In genomic region chr6:122033564-122034181, GRCh38 we compare ENCODE assay signal across 9 cellular contexts.
DNase-seq lines count a peak whose midpoint lies in the region; ATAC-seq and TF ChIP-seq lines count a peak whose summit lies in the region.
"Had no signal": no experiment of that assay in that cellular context is flagged by ENCODE, and none has a peak within 500 bp of the region (broad histone marks: within the 10 kb centered on the region; RNA-seq: fewer than 3 reads in every experiment).

No MANE protein-coding gene starts in this region.

- peaks cover 17% of the 10 kb centered on the region for H3K27me3 Mint-ChIP-seq in stimulated activated naive CD8-positive, alpha-beta T cell treated with anti-CD3 and anti-CD28 coated beads, Interleukin-15, amount 100 ng/mL, for 72 hours
- no peaks in the 10 kb centered on the region for H3K27me3 Mint-ChIP-seq in effector memory CD8-positive, alpha-beta T cell

- no peak overlapping the region for H3K4me3 ChIP-seq in astrocyte of the cerebellum (ENCODE audit: low read depth, low read length)

- peak overlapping the region in 1 of 2 donors; percentile 48 for H3K27ac Mint-ChIP-seq in stimulated activated naive CD8-positive, alpha-beta T cell treated with anti-CD3 and anti-CD28 coated beads, Interleukin-15, amount 100 ng/mL, for 72 hours
- no peak overlapping the region for H3K27ac Mint-ChIP-seq in effector memory CD8-positive, alpha-beta T cell
- H3K27ac Mint-ChIP-seq: T-cell had no signal

- H3K4me3 Mint-ChIP-seq in stimulated activated naive CD8-positive, alpha-beta T cell treated with anti-CD3 and anti-CD28 coated beads, Interleukin-15, amount 100 ng/mL, for 72 hours, result no peak overlapping the region
- H3K4me3 Mint-ChIP-seq in effector memory CD8-positive, alpha-beta T cell, result no peak overlapping the region
- H3K4me3 Mint-ChIP-seq: T-cell had no signal

- in situ Hi-C loops in astrocyte of the cerebellum (cut with HindIII; ENCODE audit: low sequenced_read_pairs), result loop anchor here (5.0 kb wide), 1 partner anchor 601 kb away; no protein-coding TSS in a partner anchor

- no peaks in the 10 kb centered on the region for H3K36me3 Mint-ChIP-seq in effector memory CD8-positive, alpha-beta T cell (ENCODE audit: insufficient read depth)
- H3K36me3 Mint-ChIP-seq: T-cell had no signal

- peak; percentile 43 for TF ChIP-seq CTCF in astrocyte of the cerebellum (IDR thresholded peaks at IDR 0.05; ENCODE audit: low read depth, low read length, missing control alignments)

- H3K4me1 Mint-ChIP-seq in stimulated activated naive CD8-positive, alpha-beta T cell treated with anti-CD3 and anti-CD28 coated beads, Interleukin-15, amount 100 ng/mL, for 72 hours, result peaks cover 10% of the 10 kb centered on the region
- H3K4me1 Mint-ChIP-seq in effector memory CD8-positive, alpha-beta T cell (ENCODE audit: low read depth in 2 of 2), result no peaks in the 10 kb centered on the region

- peak; percentile 80 for DNase-seq in DMS114 treated with DMSO at 0.1 percent for 48 hours (lab: John Stamatoyannopoulos, UW; ENCODE audit: unreplicated experiment)
- peak; percentile 19 for DNase-seq in NCI-H226
- peak; percentile 55 for DNase-seq in astrocyte of the cerebellum (ENCODE audit: low read depth)
- DNase-seq in iPS DF 19.7 (ENCODE audit: low read depth, low spot score), result peak; percentile 45
- no peak for DNase-seq in stimulated activated naive CD8-positive, alpha-beta T cell treated with anti-CD3 and anti-CD28 coated beads, Interleukin-15, amount 100 ng/mL, for 72 hours
- no peak for DNase-seq in effector memory CD8-positive, alpha-beta T cell
- DNase-seq: T-cell had no signal

- no peaks in the 10 kb centered on the region for H3K9me3 Mint-ChIP-seq in stimulated activated naive CD8-positive, alpha-beta T cell treated with anti-CD3 and anti-CD28 coated beads, Interleukin-15, amount 100 ng/mL, for 72 hours
- no peaks in the 10 kb centered on the region for H3K9me3 Mint-ChIP-seq in effector memory CD8-positive, alpha-beta T cell
- H3K9me3 Mint-ChIP-seq: T-cell had no signal

- ATAC-seq in GM19397 (IDR thresholded peaks at IDR 0.05; ENCODE audit: unreplicated experiment), result peak; percentile 90
- peak; percentile 92 for ATAC-seq in HG03342 (IDR thresholded peaks at IDR 0.05; ENCODE audit: unreplicated experiment)
- peak; percentile 72 for ATAC-seq in stimulated activated naive CD8-positive, alpha-beta T cell treated with anti-CD3 and anti-CD28 coated beads, Interleukin-15, amount 100 ng/mL, for 72 hours
- no peak for ATAC-seq in effector memory CD8-positive, alpha-beta T cell (replicated peaks)

Comparison
In these comparisons a context has a peak if more than half of its experiments do, and no peak if none do; other contexts are left out.
1. DNase-seq: peak in DMS114 treated with DMSO at 0.1 percent for 48 hours (single experiment), NCI-H226 (single experiment), astrocyte of the cerebellum (single experiment) and iPS DF 19.7 (single experiment); none in stimulated activated naive CD8-positive, alpha-beta T cell treated with anti-CD3 and anti-CD28 coated beads, Interleukin-15, amount 100 ng/mL, for 72 hours (0 of 2) and effector memory CD8-positive, alpha-beta T cell (0 of 3).